7 cellular contexts compared by ENCODE assay signal in genomic region chr18:49476664-49477411, GRCh38. TPM values are rescaled to one million over a fixed set of nuclear protein-coding genes. Genes with fewer than 3 reads are reported as not detected.
DNase-seq lines count a peak whose midpoint lies in the region; ATAC-seq and TF ChIP-seq lines count a peak whose summit lies in the region.

No MANE protein-coding gene starts in this region.

- peak overlapping the region; percentile 70 for H3K27ac Mint-ChIP-seq in HFFc6
- peak overlapping the region in 1 of 7 donors; percentile 41 for H3K27ac Mint-ChIP-seq in CD4-positive, alpha-beta memory T cell

- no peak overlapping the region for H3K4me3 ChIP-seq in fibroblast of villous mesenchyme (ENCODE audit: low read depth, low read length)
- no peak overlapping the region for H3K4me3 ChIP-seq in CD4-positive, alpha-beta memory T cell (ENCODE audit: low read length in 2 of 2)

- no peaks in the 10 kb centered on the region for H3K9me3 ChIP-seq in CD4-positive, alpha-beta memory T cell (ENCODE audit: control insufficient read depth in 1 of 2, low read length in 2 of 2)

- CTCF ChIA-PET in CD4-positive, alpha-beta memory T cell (lab: Charles Lee; ENCODE audit: partially characterized antibody): interaction anchor here (1.7 kb wide), 1 partner anchor 16 kb away, joined by 8 read pairs; the partner anchor contains the start of gene DYM

- POLR2A ChIA-PET in CD4-positive, alpha-beta memory T cell (lab: Charles Lee; ENCODE audit: partially characterized antibody): interaction anchor here (0.7 to 3.8 kb wide), 2 partner anchors 10 to 993 kb away, joined by 4 to 20 read pairs; partner anchors contain the start of gene C18orf32

- intact Hi-C loops in CD4-positive, alpha-beta memory T cell (cut with micrococcal nuclease): no loop called here

- DNase-seq in HFFc6 (peak; percentile 48), SKM-1 treated with dmso at 0.1 percent for 144 hours (lab: John Stamatoyannopoulos, UW; ENCODE audit: unreplicated experiment) (peak; percentile 76), fibroblast of villous mesenchyme (ENCODE audit: low read depth) (peak; percentile 84), stromal cell of bone marrow (ENCODE audit: low read depth) (peak; percentile 81)
- DNase-seq in stimulated activated CD4-positive, alpha-beta T cell treated with anti-CD3 and anti-CD28 coated beads, Interleukin-4, amount 100 ng/mL, for 1 hour: no peak
- DNase-seq in CD4-positive, alpha-beta memory T cell: no peak

- H3K4me3 Mint-ChIP-seq in HFFc6: no peak overlapping the region
- no peak overlapping the region for H3K4me3 Mint-ChIP-seq in CD4-positive, alpha-beta memory T cell

- no peak for ATAC-seq in HG02938 (IDR thresholded peaks at IDR 0.05; ENCODE audit: unreplicated experiment)

- H3K36me3 ChIP-seq in CD4-positive, alpha-beta memory T cell (ENCODE audit: insufficient read depth, low read length): peaks cover 16% of the 10 kb centered on the region

- no peaks in the 10 kb centered on the region for H3K27me3 ChIP-seq in CD4-positive, alpha-beta memory T cell (ENCODE audit: insufficient read depth, low read length)

- TF ChIP-seq CTCF in HFFc6 (IDR thresholded peaks at IDR 0.05) (no peak), fibroblast of villous mesenchyme (IDR thresholded peaks at IDR 0.05; ENCODE audit: insufficient read depth, low read depth, low read length) (no peak)

- no peaks in the 10 kb centered on the region for H3K9me3 Mint-ChIP-seq in HFFc6
- peaks cover 0 to 1% (median 0%) of the 10 kb centered on the region in 8 donors for H3K9me3 Mint-ChIP-seq in CD4-positive, alpha-beta memory T cell

- H3K27me3 Mint-ChIP-seq in HFFc6 (ENCODE audit: insufficient read depth): no peaks in the 10 kb centered on the region; the same call in 1 of the 2 replicates
- H3K27me3 Mint-ChIP-seq in CD4-positive, alpha-beta memory T cell: no peaks in the 10 kb centered on the region

- H3K4me1 ChIP-seq in CD4-positive, alpha-beta memory T cell (ENCODE audit: insufficient read depth, low read length): no peaks in the 10 kb centered on the region

- H3K27ac ChIP-seq in CD4-positive, alpha-beta memory T cell (ENCODE audit: low read depth, low read length): no peak overlapping the region

- H3K36me3 Mint-ChIP-seq in HFFc6 (ENCODE audit: low read depth): peaks cover 19% of the 10 kb centered on the region; the same call in 1 of the 2 replicates
- peaks cover 26 to 39% of the 10 kb centered on the region in 2 donors for H3K36me3 Mint-ChIP-seq in CD4-positive, alpha-beta memory T cell

- H3K4me1 Mint-ChIP-seq in HFFc6 (ENCODE audit: low read depth): peaks cover 10% of the 10 kb centered on the region
- H3K4me1 Mint-ChIP-seq in CD4-positive, alpha-beta memory T cell: peaks cover 0 to 5% (median 4%) of the 10 kb centered on the region in 4 donors

RNA-seq across cellular contexts. Expression of gene C18orf32, which starts 10.2 kb away (rescaled TPM):
- total RNA-seq in HFFc6 (2021; fragmentation: NEBNext Ultra II Directional; extraction: Animal tissue kit (Norgen Biotek cat#: 25700)): 10 to 100 TPM; 29.8 to 44.5 (median 32.4) TPM
- total RNA-seq in fibroblast of villous mesenchyme: 11.7 and 24.5 TPM in 2 replicates
- total RNA-seq in CD4-positive, alpha-beta memory T cell: 10 to 100 TPM; 48.7 to 55.3 TPM
- polyA plus RNA-seq in CD4-positive, alpha-beta memory T cell: 100 to 1,000 TPM in 1 of 2 donors, 10 to 100 TPM in 1; 83.7 to 138 TPM

RNA-seq across cellular contexts. Expression of gene RPL17, which starts 15.4 kb away (rescaled TPM):
- total RNA-seq in HFFc6 (2021; fragmentation: NEBNext Ultra II Directional; extraction: Animal tissue kit (Norgen Biotek cat#: 25700)): 1,000 to 10,000 TPM; 1,721 to 1,851 (median 1,752) TPM
- total RNA-seq in fibroblast of villous mesenchyme: 1,385 and 1,725 TPM in 2 replicates
- 1,000 to 10,000 TPM; 2,362 to 2,566 TPM for total RNA-seq in CD4-positive, alpha-beta memory T cell
- 1,000 to 10,000 TPM; 1,351 to 2,166 TPM for polyA plus RNA-seq in CD4-positive, alpha-beta memory T cell

RNA-seq across cellular contexts. Expression of gene DYM, which starts 16.4 kb away (rescaled TPM):
- 10 to 100 TPM; 31.2 to 46.6 (median 40.8) TPM for total RNA-seq in HFFc6 (2021; fragmentation: NEBNext Ultra II Directional; extraction: Animal tissue kit (Norgen Biotek cat#: 25700))
- 31.5 and 31.9 TPM in 2 replicates for total RNA-seq in fibroblast of villous mesenchyme
- 10 to 100 TPM; 63.7 to 66.9 TPM for total RNA-seq in CD4-positive, alpha-beta memory T cell
- 10 to 100 TPM; 43.0 to 51.9 TPM for polyA plus RNA-seq in CD4-positive, alpha-beta memory T cell

Comparison
In these comparisons a context has a peak if more than half of its experiments do, and no peak if none do; other contexts are left out.
1. DNase-seq: peak in HFFc6 (single experiment), SKM-1 treated with dmso at 0.1 percent for 144 hours (single experiment), fibroblast of villous mesenchyme (single experiment) and stromal cell of bone marrow (single experiment); none in stimulated activated CD4-positive, alpha-beta T cell treated with anti-CD3 and anti-CD28 coated beads, Interleukin-4, amount 100 ng/mL, for 1 hour (single experiment) and CD4-positive, alpha-beta memory T cell (0 of 5).